In genomic region chr11:69010361-69010891, GRCh38 we compare ENCODE assay signal across 10 cellular contexts. TPM values are rescaled to one million over a fixed set of nuclear protein-coding genes. Genes with fewer than 3 reads are reported as not detected.
DNase-seq lines count a peak whose midpoint lies in the region; ATAC-seq and TF ChIP-seq lines count a peak whose summit lies in the region.
"Had no signal": no experiment of that assay in that cellular context is flagged by ENCODE, and none has a peak within 500 bp of the region (broad histone marks: within the 10 kb centered on the region; RNA-seq: fewer than 3 reads in every experiment).

No MANE protein-coding gene starts in this region.

- peak overlapping the region; percentile 82 for H4K8ac ChIP-seq in mesenchymal stem cell (ENCODE audit: low read length)

- peak overlapping the region; percentile 12 to 97 for H3K4ac ChIP-seq in mesenchymal stem cell (ENCODE audit: low read depth in 1 of 2, low read length in 2 of 2)

- H3K4me3 ChIP-seq in cardiac muscle cell (no peak overlapping the region), dorsolateral prefrontal cortex (peak overlapping the region in 51 of 59 donors; percentile 9 to 65 (median 48)), mesenchymal stem cell (ENCODE audit: insufficient read depth in 1 of 2, low read depth in 1 of 2, low read length in 2 of 2) (peak overlapping the region in 1 of 2 experiments; percentile 95), uterus (peak overlapping the region; percentile 61 to 83)

- H4K91ac ChIP-seq in mesenchymal stem cell (ENCODE audit: low read length), result peak overlapping the region; percentile 96

- H2AK5ac ChIP-seq in mesenchymal stem cell (ENCODE audit: low read length, severe bottlenecking), result peak overlapping the region; percentile 33

- ATAC-seq in HG03045 (IDR thresholded peaks at IDR 0.05; ENCODE audit: unreplicated experiment) (no peak), HG02588 (IDR thresholded peaks at IDR 0.05; ENCODE audit: unreplicated experiment) (no peak)

- H3K27me3 ChIP-seq in cardiac muscle cell (no peaks in the 10 kb centered on the region), dorsolateral prefrontal cortex (peaks cover 0 to 50% (median 22%) of the 10 kb centered on the region in 45 donors), mesenchymal stem cell (ENCODE audit: control insufficient read depth in 1 of 2, insufficient read depth in 1 of 2, low read length in 2 of 2) (no peaks in the 10 kb centered on the region), uterus (no peaks in the 10 kb centered on the region)

- H3K27ac ChIP-seq in cardiac muscle cell, result peak overlapping the region; percentile 70
- peak overlapping the region in 15 of 59 donors; percentile 1 to 81 (median 32) for H3K27ac ChIP-seq in dorsolateral prefrontal cortex
- H3K27ac ChIP-seq in mesenchymal stem cell (ENCODE audit: low read length, poor library complexity, severe bottlenecking), result no peak overlapping the region
- peak overlapping the region; percentile 97 to 99 for H3K27ac ChIP-seq in uterus

- H3K9me3 ChIP-seq in cardiac muscle cell (ENCODE audit: low read depth), result no peaks in the 10 kb centered on the region
- H3K9me3 ChIP-seq in mesenchymal stem cell (ENCODE audit: control insufficient read depth, low read length), result no peaks in the 10 kb centered on the region
- H3K9me3 ChIP-seq in uterus, result no peaks in the 10 kb centered on the region

- peak overlapping the region in 1 of 2 experiments; percentile 20 for H3K23ac ChIP-seq in mesenchymal stem cell (ENCODE audit: low read length in 2 of 2)

- peaks cover 5% of the 10 kb centered on the region for H3K79me1 ChIP-seq in mesenchymal stem cell (replicated peaks; ENCODE audit: low read length, poor library complexity, severe bottlenecking)

- peak overlapping the region; percentile 43 for H3K4me2 ChIP-seq in mesenchymal stem cell (ENCODE audit: low read length, poor library complexity, severe bottlenecking)

- peak overlapping the region; percentile 92 for H2BK15ac ChIP-seq in mesenchymal stem cell (ENCODE audit: low read depth, poor library complexity, severe bottlenecking)

- peak overlapping the region; percentile 91 for H2BK120ac ChIP-seq in mesenchymal stem cell (ENCODE audit: low read depth, low read length)

- peak overlapping the region in 1 of 2 experiments; percentile 1 for H3K14ac ChIP-seq in mesenchymal stem cell (ENCODE audit: low read length in 2 of 2)

- H2BK12ac ChIP-seq in mesenchymal stem cell (ENCODE audit: low read length in 2 of 2), result peak overlapping the region; percentile 69 to 79

- TF ChIP-seq CTCF in cardiac muscle cell (IDR thresholded peaks at IDR 0.05; ENCODE audit: low read depth, low read length), result no peak
- no peak for TF ChIP-seq CTCF in dorsolateral prefrontal cortex (IDR thresholded peaks at IDR 0.05 in 54 of 56, conservative IDR thresholded peaks at IDR 0.05 in 2 of 56; ENCODE audit: low read depth in 1 of 56, partially characterized antibody in 56 of 56)
- TF ChIP-seq CTCF in uterus (IDR thresholded peaks at IDR 0.05), result no peak

- intact Hi-C loops in cardiac septum (cut with DNase I) (no loop called here), dorsolateral prefrontal cortex (cut with DNase I) (no loop called here), uterus (cut with DNase I; ENCODE audit: low total_unique reads) (loop anchor here (10.0 kb wide), 1 partner anchor 64 kb away; no protein-coding TSS in a partner anchor)

- no peak for TF ChIP-seq POLR2A in uterus (IDR thresholded peaks at IDR 0.05)

- H3K18ac ChIP-seq in mesenchymal stem cell (ENCODE audit: low read depth in 1 of 2, low read length in 2 of 2), result peak overlapping the region; percentile 41 to 82

- WGBS in mesenchymal stem cell, result 88% methylated on average over 8 of the region's 9 CpGs

- peaks cover 59% of the 10 kb centered on the region for H3K4me1 ChIP-seq in cardiac muscle cell (ENCODE audit: low read depth)
- peaks cover 72% of the 10 kb centered on the region for H3K4me1 ChIP-seq in mesenchymal stem cell (ENCODE audit: control insufficient read depth, insufficient read depth, low read depth, low read length)
- peaks cover 7 to 29% of the 10 kb centered on the region in 2 donors for H3K4me1 ChIP-seq in uterus

- H2AFZ ChIP-seq in mesenchymal stem cell (ENCODE audit: low read depth, low read length), result no peak overlapping the region

- peak overlapping the region; percentile 90 for H3K9ac ChIP-seq in mesenchymal stem cell (ENCODE audit: low read length)

- DNase-seq in cardiac muscle cell (ENCODE audit: low read depth in 1 of 2, low spot score in 1 of 2) (no peak), cardiac septum (ENCODE audit: low spot score) (no peak), dorsolateral prefrontal cortex (peak in 1 of 10 donors; percentile 38), mesenchymal stem cell (peak; percentile 19), uterus (no peak), NOMO-1 treated with dmso at 0.1 percent for 144 hours (lab: John Stamatoyannopoulos, UW; ENCODE audit: unreplicated experiment) (no peak)
- DNase-seq: MM.1S had no signal

- no peaks in the 10 kb centered on the region for H3K36me3 ChIP-seq in cardiac muscle cell
- H3K36me3 ChIP-seq in mesenchymal stem cell (ENCODE audit: control insufficient read depth in 1 of 2, insufficient read depth in 2 of 2, low read depth in 1 of 2, low read length in 2 of 2), result peaks cover 8 to 24% of the 10 kb centered on the region in 2 experiments
- H3K36me3 ChIP-seq in uterus, result no peaks in the 10 kb centered on the region

- no peak overlapping the region for H2BK5ac ChIP-seq in mesenchymal stem cell (ENCODE audit: low read depth, low read length, poor library complexity, severe bottlenecking)

RNA-seq across cellular contexts. Expression of gene MRGPRF, which starts 2.6 kb away (rescaled TPM):
- total RNA-seq in cardiac muscle cell, result 11.2 and 13.8 TPM in 2 replicates
- polyA plus RNA-seq in cardiac muscle cell, result 9.3 and 9.7 TPM in 2 replicates
- 2.3 TPM for total RNA-seq in cardiac septum
- 10 to 100 TPM in 4 of 120 experiments, 1 to 10 TPM in 109, under 1 TPM in 7; 0.73 to 15.7 (median 3.0) TPM for total RNA-seq in dorsolateral prefrontal cortex
- polyA plus RNA-seq in mesenchymal stem cell (2013, experiment 1 of 2), result 28.0 TPM
- 29.6 TPM for polyA plus RNA-seq in mesenchymal stem cell (2013, experiment 2 of 2)
- total RNA-seq in uterus, result 100 to 1,000 TPM in 1 of 4 donors, 10 to 100 TPM in 3; 52.6 to 173 (median 75.0) TPM
- total RNA-seq: RPMI7951 had no signal

RNA-seq across cellular contexts. Expression of gene MRGPRD, which starts 29.6 kb away (rescaled TPM):
- total RNA-seq in cardiac muscle cell (not detected in 2 replicates), cardiac septum (not detected), dorsolateral prefrontal cortex (not detected), uterus (under 1 TPM in 1 of 4 donors, not detected in 3; 0.41 TPM)
- not detected in 2 replicates for polyA plus RNA-seq in cardiac muscle cell
- polyA plus RNA-seq in mesenchymal stem cell (2013, experiment 1 of 2), result not detected
- not detected for polyA plus RNA-seq in mesenchymal stem cell (2013, experiment 2 of 2)
- total RNA-seq: RPMI7951 had no signal

RNA-seq across cellular contexts. Expression of gene TPCN2, which starts 38.3 kb away (rescaled TPM):
- 25.5 and 39.4 TPM in 2 replicates for total RNA-seq in cardiac muscle cell
- 42.2 and 50.1 TPM in 2 replicates for polyA plus RNA-seq in cardiac muscle cell
- 12.5 TPM for total RNA-seq in cardiac septum
- total RNA-seq in dorsolateral prefrontal cortex, result 10 to 100 TPM; 15.3 to 43.5 (median 27.6) TPM
- 4.9 TPM for polyA plus RNA-seq in mesenchymal stem cell (2013, experiment 1 of 2)
- 4.7 TPM for polyA plus RNA-seq in mesenchymal stem cell (2013, experiment 2 of 2)
- total RNA-seq in uterus, result 10 to 100 TPM in 3 of 4 donors, 1 to 10 TPM in 1; 5.6 to 54.6 (median 17.7) TPM
